ENCODE assay signal across 16 cellular contexts in genomic region chr4:67635331-67635730, GRCh38.
"Had no signal": no experiment of that assay in that cellular context is flagged by ENCODE, and none has a peak within 500 bp of the region (broad histone marks: within the 10 kb centered on the region; RNA-seq: fewer than 3 reads in every experiment).

No MANE protein-coding gene starts in this region.

- ATAC-seq: foreskin keratinocyte, heart left ventricle, left colon, natural killer cell, right cardiac atrium had no signal

- H3K27ac ChIP-seq: foreskin keratinocyte, heart left ventricle, stomach, suprapubic skin, tibial artery, upper lobe of left lung, uterus had no signal

- H3K9me3 ChIP-seq: heart left ventricle, stomach, suprapubic skin, tibial artery, upper lobe of left lung, uterus had no signal

- H3K4me3 Mint-ChIP-seq: dendritic cell treated with granulocyte-macrophage colony-stimulating factor and Interleukin-4, amounts not matched to agents 40 ng/mL and 50 ng/mL, for 4 days; natural killer cell; neural crest cell had no signal

- H3K36me3 ChIP-seq: uterus had no signal

- H3K27me3 Mint-ChIP-seq: dendritic cell treated with granulocyte-macrophage colony-stimulating factor and Interleukin-4, amounts not matched to agents 40 ng/mL and 50 ng/mL, for 4 days had no signal

- H3K4me1 ChIP-seq: foreskin keratinocyte, heart left ventricle, stomach, suprapubic skin, tibial artery, upper lobe of left lung, uterus had no signal

- H3K9me3 Mint-ChIP-seq: dendritic cell treated with granulocyte-macrophage colony-stimulating factor and Interleukin-4, amounts not matched to agents 40 ng/mL and 50 ng/mL, for 4 days; natural killer cell had no signal

- H3K27ac Mint-ChIP-seq: dendritic cell treated with granulocyte-macrophage colony-stimulating factor and Interleukin-4, amounts not matched to agents 40 ng/mL and 50 ng/mL, for 4 days; natural killer cell had no signal

- H3K4me3 ChIP-seq: heart left ventricle, stomach, suprapubic skin, tibial artery, upper lobe of left lung, uterus had no signal

- DNase-seq: foreskin keratinocyte; heart left ventricle; left colon; mammary epithelial cell; natural killer cell; right cardiac atrium; small intestine; stimulated activated CD4-positive, alpha-beta T cell treated with anti-CD3 and anti-CD28 coated beads, Interleukin-12 subunit alpha, Interleukin-12 subunit beta, amount 100 ng/mL, for 4 hours; stimulated activated naive CD4-positive, alpha-beta T cell; stomach; tibial artery; upper lobe of left lung; uterus had no signal

- H3K4me1 Mint-ChIP-seq: natural killer cell had no signal

- H3K27me3 ChIP-seq: foreskin keratinocyte, heart left ventricle, stomach, suprapubic skin, tibial artery, upper lobe of left lung, uterus had no signal
